In the genomic region with DNA sequence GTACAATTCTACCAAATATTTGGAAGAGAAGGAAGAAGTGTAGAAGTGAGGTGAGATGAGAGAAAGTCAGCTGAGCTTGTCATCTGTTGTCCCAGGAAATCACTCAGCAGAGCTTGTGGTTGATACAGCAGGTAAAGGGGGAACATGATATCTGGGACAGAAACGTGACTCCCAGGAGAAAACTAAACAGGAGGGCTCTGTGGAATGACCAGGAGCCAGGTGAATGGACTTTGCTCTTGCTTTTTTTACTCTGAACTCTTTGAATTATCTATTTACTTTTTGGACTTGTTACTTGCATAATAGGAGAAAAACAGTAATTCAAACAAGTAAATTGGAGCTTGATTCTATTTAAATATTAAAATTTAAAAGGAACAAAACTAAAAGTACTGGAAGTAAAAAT, we compare ENCODE assay signal across 1 cellular context.
A peak's percentile ranks its signal among the peaks of the same experiment; 100 is the strongest.
TF ChIP-seq lines count a peak whose summit lies in the region.

No MANE protein-coding gene starts in this region.

TF ChIP-seq in HepG2, 621 proteins besides CTCF, POLR2A, EP300 and RAD21 (continued from another document and continues in another):
- no peak for TF ChIP-seq BRD4 (CRISPR knock-in tag; IDR thresholded peaks at IDR 0.05)
- TF ChIP-seq ZFP41 (CRISPR knock-in tag; IDR thresholded peaks at IDR 0.05; ENCODE audit: borderline replicate concordance): no peak
- TF ChIP-seq TMF1 (CRISPR knock-in tag; IDR thresholded peaks at IDR 0.05; ENCODE audit: low read depth): no peak
- no peak for TF ChIP-seq ZNF552 (CRISPR knock-in tag; IDR thresholded peaks at IDR 0.05; ENCODE audit: borderline replicate concordance)
- peak; percentile 96 for TF ChIP-seq BHLHE40 (IDR thresholded peaks at IDR 0.05; ENCODE audit: low read length)
- TF ChIP-seq MLX (CRISPR knock-in tag; IDR thresholded peaks at IDR 0.05): no peak
- TF ChIP-seq MTF1 (CRISPR knock-in tag; IDR thresholded peaks at IDR 0.05): no peak
- no peak for TF ChIP-seq YEATS2 (CRISPR knock-in tag; IDR thresholded peaks at IDR 0.05; ENCODE audit: borderline replicate concordance)
- no peak for TF ChIP-seq RNF2 (conservative IDR thresholded peaks at IDR 0.05; ENCODE audit: low read depth)
- no peak for TF ChIP-seq ZNF737 (CRISPR knock-in tag; IDR thresholded peaks at IDR 0.05; ENCODE audit: borderline replicate concordance)
- TF ChIP-seq ELF1 (CRISPR knock-in tag; IDR thresholded peaks at IDR 0.05): no peak
- no peak for TF ChIP-seq SNAPC2 (CRISPR knock-in tag; IDR thresholded peaks at IDR 0.05)
- TF ChIP-seq TCF7L2 (IDR thresholded peaks at IDR 0.05; ENCODE audit: low read depth, low read length): no peak
- TF ChIP-seq, protein P1, sequence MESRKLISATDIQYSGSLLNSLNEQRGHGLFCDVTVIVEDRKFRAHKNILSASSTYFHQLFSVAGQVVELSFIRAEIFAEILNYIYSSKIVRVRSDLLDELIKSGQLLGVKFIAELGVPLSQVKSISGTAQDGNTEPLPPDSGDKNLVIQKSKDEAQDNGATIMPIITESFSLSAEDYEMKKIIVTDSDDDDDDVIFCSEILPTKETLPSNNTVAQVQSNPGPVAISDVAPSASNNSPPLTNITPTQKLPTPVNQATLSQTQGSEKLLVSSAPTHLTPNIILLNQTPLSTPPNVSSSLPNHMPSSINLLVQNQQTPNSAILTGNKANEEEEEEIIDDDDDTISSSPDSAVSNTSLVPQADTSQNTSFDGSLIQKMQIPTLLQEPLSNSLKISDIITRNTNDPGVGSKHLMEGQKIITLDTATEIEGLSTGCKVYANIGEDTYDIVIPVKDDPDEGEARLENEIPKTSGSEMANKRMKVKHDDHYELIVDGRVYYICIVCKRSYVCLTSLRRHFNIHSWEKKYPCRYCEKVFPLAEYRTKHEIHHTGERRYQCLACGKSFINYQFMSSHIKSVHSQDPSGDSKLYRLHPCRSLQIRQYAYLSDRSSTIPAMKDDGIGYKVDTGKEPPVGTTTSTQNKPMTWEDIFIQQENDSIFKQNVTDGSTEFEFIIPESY (CRISPR knock-in tag; IDR thresholded peaks at IDR 0.05): no peak
- TF ChIP-seq WIZ (CRISPR knock-in tag; IDR thresholded peaks at IDR 0.05): no peak
- no peak for TF ChIP-seq MBNL3 (CRISPR knock-in tag; conservative IDR thresholded peaks at IDR 0.05)
- no peak for TF ChIP-seq PTBP1 (IDR thresholded peaks at IDR 0.05; ENCODE audit: low read depth, low read length, poor library complexity, severe bottlenecking)
- no peak for TF ChIP-seq HIC2 (CRISPR knock-in tag; IDR thresholded peaks at IDR 0.05; ENCODE audit: low read depth)
- TF ChIP-seq ZNF768 (CRISPR knock-in tag; IDR thresholded peaks at IDR 0.05): no peak
- no peak for TF ChIP-seq ZNF121 (CRISPR knock-in tag; IDR thresholded peaks at IDR 0.05)
- TF ChIP-seq, protein P2, sequence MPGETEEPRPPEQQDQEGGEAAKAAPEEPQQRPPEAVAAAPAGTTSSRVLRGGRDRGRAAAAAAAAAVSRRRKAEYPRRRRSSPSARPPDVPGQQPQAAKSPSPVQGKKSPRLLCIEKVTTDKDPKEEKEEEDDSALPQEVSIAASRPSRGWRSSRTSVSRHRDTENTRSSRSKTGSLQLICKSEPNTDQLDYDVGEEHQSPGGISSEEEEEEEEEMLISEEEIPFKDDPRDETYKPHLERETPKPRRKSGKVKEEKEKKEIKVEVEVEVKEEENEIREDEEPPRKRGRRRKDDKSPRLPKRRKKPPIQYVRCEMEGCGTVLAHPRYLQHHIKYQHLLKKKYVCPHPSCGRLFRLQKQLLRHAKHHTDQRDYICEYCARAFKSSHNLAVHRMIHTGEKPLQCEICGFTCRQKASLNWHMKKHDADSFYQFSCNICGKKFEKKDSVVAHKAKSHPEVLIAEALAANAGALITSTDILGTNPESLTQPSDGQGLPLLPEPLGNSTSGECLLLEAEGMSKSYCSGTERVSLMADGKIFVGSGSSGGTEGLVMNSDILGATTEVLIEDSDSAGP (CRISPR knock-in tag; IDR thresholded peaks at IDR 0.05; ENCODE audit: borderline replicate concordance): no peak
- TF ChIP-seq DBP (CRISPR knock-in tag; IDR thresholded peaks at IDR 0.05; ENCODE audit: not compliant biosample characterization): no peak
- TF ChIP-seq, protein P3, sequence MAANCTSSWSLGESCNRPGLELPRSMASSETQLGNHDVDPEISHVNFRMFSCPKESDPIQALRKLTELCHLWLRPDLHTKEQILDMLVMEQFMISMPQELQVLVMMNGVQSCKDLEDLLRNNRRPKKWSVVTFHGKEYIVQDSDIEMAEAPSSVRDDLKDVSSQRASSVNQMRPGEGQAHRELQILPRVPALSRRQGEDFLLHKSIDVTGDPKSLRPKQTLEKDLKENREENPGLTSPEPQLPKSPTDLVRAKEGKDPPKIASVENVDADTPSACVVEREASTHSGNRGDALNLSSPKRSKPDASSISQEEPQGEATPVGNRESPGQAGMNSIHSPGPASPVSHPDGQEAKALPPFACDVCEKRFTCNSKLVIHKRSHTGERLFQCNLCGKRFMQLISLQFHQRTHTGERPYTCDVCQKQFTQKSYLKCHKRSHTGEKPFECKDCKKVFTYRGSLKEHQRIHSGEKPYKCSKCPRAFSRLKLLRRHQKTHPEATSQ (CRISPR knock-in tag; IDR thresholded peaks at IDR 0.05; ENCODE audit: borderline replicate concordance): no peak
- no peak for TF ChIP-seq SMAD1 (CRISPR knock-in tag; IDR thresholded peaks at IDR 0.05; ENCODE audit: borderline replicate concordance, low read depth)
- TF ChIP-seq, protein P4, sequence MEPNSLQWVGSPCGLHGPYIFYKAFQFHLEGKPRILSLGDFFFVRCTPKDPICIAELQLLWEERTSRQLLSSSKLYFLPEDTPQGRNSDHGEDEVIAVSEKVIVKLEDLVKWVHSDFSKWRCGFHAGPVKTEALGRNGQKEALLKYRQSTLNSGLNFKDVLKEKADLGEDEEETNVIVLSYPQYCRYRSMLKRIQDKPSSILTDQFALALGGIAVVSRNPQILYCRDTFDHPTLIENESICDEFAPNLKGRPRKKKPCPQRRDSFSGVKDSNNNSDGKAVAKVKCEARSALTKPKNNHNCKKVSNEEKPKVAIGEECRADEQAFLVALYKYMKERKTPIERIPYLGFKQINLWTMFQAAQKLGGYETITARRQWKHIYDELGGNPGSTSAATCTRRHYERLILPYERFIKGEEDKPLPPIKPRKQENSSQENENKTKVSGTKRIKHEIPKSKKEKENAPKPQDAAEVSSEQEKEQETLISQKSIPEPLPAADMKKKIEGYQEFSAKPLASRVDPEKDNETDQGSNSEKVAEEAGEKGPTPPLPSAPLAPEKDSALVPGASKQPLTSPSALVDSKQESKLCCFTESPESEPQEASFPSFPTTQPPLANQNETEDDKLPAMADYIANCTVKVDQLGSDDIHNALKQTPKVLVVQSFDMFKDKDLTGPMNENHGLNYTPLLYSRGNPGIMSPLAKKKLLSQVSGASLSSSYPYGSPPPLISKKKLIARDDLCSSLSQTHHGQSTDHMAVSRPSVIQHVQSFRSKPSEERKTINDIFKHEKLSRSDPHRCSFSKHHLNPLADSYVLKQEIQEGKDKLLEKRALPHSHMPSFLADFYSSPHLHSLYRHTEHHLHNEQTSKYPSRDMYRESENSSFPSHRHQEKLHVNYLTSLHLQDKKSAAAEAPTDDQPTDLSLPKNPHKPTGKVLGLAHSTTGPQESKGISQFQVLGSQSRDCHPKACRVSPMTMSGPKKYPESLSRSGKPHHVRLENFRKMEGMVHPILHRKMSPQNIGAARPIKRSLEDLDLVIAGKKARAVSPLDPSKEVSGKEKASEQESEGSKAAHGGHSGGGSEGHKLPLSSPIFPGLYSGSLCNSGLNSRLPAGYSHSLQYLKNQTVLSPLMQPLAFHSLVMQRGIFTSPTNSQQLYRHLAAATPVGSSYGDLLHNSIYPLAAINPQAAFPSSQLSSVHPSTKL (CRISPR knock-in tag; IDR thresholded peaks at IDR 0.05): peak; percentile 90
- no peak for TF ChIP-seq SNAPC5 (CRISPR knock-in tag; IDR thresholded peaks at IDR 0.05; ENCODE audit: borderline replicate concordance)
- no peak for TF ChIP-seq ZNF891 (CRISPR knock-in tag; IDR thresholded peaks at IDR 0.05)
- TF ChIP-seq, protein P5, sequence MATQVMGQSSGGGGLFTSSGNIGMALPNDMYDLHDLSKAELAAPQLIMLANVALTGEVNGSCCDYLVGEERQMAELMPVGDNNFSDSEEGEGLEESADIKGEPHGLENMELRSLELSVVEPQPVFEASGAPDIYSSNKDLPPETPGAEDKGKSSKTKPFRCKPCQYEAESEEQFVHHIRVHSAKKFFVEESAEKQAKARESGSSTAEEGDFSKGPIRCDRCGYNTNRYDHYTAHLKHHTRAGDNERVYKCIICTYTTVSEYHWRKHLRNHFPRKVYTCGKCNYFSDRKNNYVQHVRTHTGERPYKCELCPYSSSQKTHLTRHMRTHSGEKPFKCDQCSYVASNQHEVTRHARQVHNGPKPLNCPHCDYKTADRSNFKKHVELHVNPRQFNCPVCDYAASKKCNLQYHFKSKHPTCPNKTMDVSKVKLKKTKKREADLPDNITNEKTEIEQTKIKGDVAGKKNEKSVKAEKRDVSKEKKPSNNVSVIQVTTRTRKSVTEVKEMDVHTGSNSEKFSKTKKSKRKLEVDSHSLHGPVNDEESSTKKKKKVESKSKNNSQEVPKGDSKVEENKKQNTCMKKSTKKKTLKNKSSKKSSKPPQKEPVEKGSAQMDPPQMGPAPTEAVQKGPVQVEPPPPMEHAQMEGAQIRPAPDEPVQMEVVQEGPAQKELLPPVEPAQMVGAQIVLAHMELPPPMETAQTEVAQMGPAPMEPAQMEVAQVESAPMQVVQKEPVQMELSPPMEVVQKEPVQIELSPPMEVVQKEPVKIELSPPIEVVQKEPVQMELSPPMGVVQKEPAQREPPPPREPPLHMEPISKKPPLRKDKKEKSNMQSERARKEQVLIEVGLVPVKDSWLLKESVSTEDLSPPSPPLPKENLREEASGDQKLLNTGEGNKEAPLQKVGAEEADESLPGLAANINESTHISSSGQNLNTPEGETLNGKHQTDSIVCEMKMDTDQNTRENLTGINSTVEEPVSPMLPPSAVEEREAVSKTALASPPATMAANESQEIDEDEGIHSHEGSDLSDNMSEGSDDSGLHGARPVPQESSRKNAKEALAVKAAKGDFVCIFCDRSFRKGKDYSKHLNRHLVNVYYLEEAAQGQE (IDR thresholded peaks at IDR 0.05; ENCODE audit: borderline replicate concordance in 1 of 2, low read depth in 1 of 2, low read length in 2 of 2): no peak
- TF ChIP-seq PHF5A (CRISPR knock-in tag; IDR thresholded peaks at IDR 0.05; ENCODE audit: low read depth, unreplicated experiment): no peak
- TF ChIP-seq HNF4G (IDR thresholded peaks at IDR 0.05; ENCODE audit: borderline replicate concordance, low read depth, low read length): peak; percentile 68
- TF ChIP-seq HNF4G (CRISPR knock-in tag; IDR thresholded peaks at IDR 0.05; ENCODE audit: borderline replicate concordance, low read depth): no peak; the same call in 1 of the 2 replicates
- TF ChIP-seq MED13 (CRISPR knock-in tag; IDR thresholded peaks at IDR 0.05): no peak
- TF ChIP-seq NRL (CRISPR knock-in tag; IDR thresholded peaks at IDR 0.05; ENCODE audit: borderline replicate concordance): no peak
- no peak for TF ChIP-seq KDM4B (CRISPR knock-in tag; IDR thresholded peaks at IDR 0.05)
- TF ChIP-seq IKZF1 (IDR thresholded peaks at IDR 0.05): no peak
- TF ChIP-seq HDAC6 (IDR thresholded peaks at IDR 0.05; ENCODE audit: low read depth, low read length): no peak
- TF ChIP-seq NCOA5 (CRISPR knock-in tag; IDR thresholded peaks at IDR 0.05): no peak
- TF ChIP-seq ZNF34 (CRISPR knock-in tag; IDR thresholded peaks at IDR 0.05; ENCODE audit: borderline replicate concordance): no peak
- no peak for TF ChIP-seq ZKSCAN1 (IDR thresholded peaks at IDR 0.05; ENCODE audit: low read length)
- TF ChIP-seq ZIK1 (CRISPR knock-in tag; IDR thresholded peaks at IDR 0.05; ENCODE audit: borderline replicate concordance, low read depth): no peak
- no peak for TF ChIP-seq MIER2 (CRISPR knock-in tag; IDR thresholded peaks at IDR 0.05)
- no peak for TF ChIP-seq ZNF343 (CRISPR knock-in tag; IDR thresholded peaks at IDR 0.05)
- no peak for TF ChIP-seq ZNF558 (CRISPR knock-in tag; IDR thresholded peaks at IDR 0.05; ENCODE audit: borderline replicate concordance)
- no peak for TF ChIP-seq ZNF333 (CRISPR knock-in tag; IDR thresholded peaks at IDR 0.05; ENCODE audit: borderline replicate concordance)
- TF ChIP-seq ZNF547 (CRISPR knock-in tag; IDR thresholded peaks at IDR 0.05): no peak
- TF ChIP-seq ZNF570 (CRISPR knock-in tag; IDR thresholded peaks at IDR 0.05; ENCODE audit: borderline replicate concordance): no peak
- TF ChIP-seq PPARG (CRISPR knock-in tag; conservative IDR thresholded peaks at IDR 0.05): no peak
- no peak for TF ChIP-seq SMARCC2 (IDR thresholded peaks at IDR 0.05)
- TF ChIP-seq ZNF460 (CRISPR knock-in tag; IDR thresholded peaks at IDR 0.05; ENCODE audit: borderline replicate concordance): no peak
- TF ChIP-seq MTA1 (CRISPR knock-in tag; IDR thresholded peaks at IDR 0.05; ENCODE audit: borderline replicate concordance): no peak
